10 cellular contexts compared by ENCODE assay signal in the genomic region with DNA sequence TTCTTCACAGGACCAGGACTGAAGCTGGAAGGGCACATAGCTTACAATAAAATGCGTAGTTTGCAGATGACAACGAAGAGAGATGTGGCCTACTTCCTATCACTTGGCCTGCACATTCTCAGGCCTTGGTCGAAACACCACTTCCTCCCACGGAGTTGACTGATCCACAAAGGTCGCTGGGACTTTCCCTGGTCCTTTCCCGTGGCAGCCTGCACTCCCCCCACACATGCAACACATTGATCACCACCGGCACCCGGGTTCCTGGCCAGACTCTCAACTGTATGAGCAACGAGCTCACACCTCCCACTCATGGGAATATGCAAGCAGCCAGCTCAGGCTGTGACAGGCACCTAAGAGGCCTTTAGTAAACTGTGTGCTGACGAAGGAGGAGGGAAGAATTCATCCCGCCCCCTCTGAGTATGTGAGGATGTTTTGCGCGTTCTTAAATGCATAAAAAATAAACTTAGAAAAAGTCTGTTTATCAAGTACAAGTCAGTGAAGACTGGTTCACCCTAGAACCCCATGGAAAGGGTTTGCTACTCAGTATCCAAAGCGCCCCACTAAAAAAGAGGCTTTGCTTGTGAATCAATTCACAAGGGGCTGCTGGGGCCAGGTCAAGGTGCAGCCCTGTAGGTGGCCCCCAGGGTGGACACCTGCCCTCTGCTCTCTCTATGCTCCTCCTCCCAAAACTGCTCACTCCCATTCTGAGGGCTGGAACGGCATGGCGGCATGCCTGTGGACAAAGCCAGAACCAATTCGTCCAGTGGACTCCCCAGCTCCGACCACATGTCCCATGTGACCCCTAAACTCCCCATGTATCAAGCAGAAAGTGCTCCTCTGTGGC.
DNase-seq lines count a peak whose midpoint lies in the region; ATAC-seq, FAIRE-seq and TF ChIP-seq lines count a peak whose summit lies in the region.
"Had no signal": no experiment of that assay in that cellular context is flagged by ENCODE, and none has a peak within 500 bp of the region (broad histone marks: within the 10 kb centered on the region; RNA-seq: fewer than 3 reads in every experiment).

No MANE protein-coding gene starts in this region.

- H4K20me1 ChIP-seq in astrocyte (ENCODE audit: insufficient read depth, low read length) (peaks cover 9% of the 10 kb centered on the region), MM.1S (ENCODE audit: insufficient read depth, low read length) (no peaks in the 10 kb centered on the region), PC-3 (ENCODE audit: low read length) (no peaks in the 10 kb centered on the region)

- H3K9me2 ChIP-seq in MM.1S (replicated peaks; ENCODE audit: insufficient read depth, low read length) = no peaks in the 10 kb centered on the region
- H3K9me2 ChIP-seq in PC-3 (replicated peaks; ENCODE audit: low read length) = no peaks in the 10 kb centered on the region

- CTCF ChIA-PET in PC-3 (lab: Charles Lee) = no interaction called here

- intact Hi-C loops in PC-3 (cut with micrococcal nuclease) = no loop called here

- TF ChIP-seq CTCF in GM10266 (IDR thresholded peaks at IDR 0.05; ENCODE audit: control insufficient read depth, insufficient read depth, low read depth, missing control alignments) = no peak
- no peak for TF ChIP-seq CTCF in astrocyte (IDR thresholded peaks at IDR 0.05; ENCODE audit: insufficient read depth, low read depth, low read length)
- no peak for TF ChIP-seq CTCF in MM.1S (IDR thresholded peaks at IDR 0.05; ENCODE audit: low read length)
- TF ChIP-seq CTCF in PC-3 (conservative IDR thresholded peaks at IDR 0.05; ENCODE audit: low read depth, low read length) = no peak

- H3K4me1 Mint-ChIP-seq in astrocyte (ENCODE audit: low read depth, unreplicated experiment) = peaks cover 14% of the 10 kb centered on the region

- H3K79me2 ChIP-seq in astrocyte (ENCODE audit: insufficient read depth, low read length) = peaks cover 8% of the 10 kb centered on the region
- no peaks in the 10 kb centered on the region for H3K79me2 ChIP-seq in MM.1S (ENCODE audit: low read length)
- H3K79me2 ChIP-seq in PC-3 (ENCODE audit: low read length) = no peaks in the 10 kb centered on the region

- peaks cover 13% of the 10 kb centered on the region for H3K36me3 Mint-ChIP-seq in astrocyte (ENCODE audit: low read depth, unreplicated experiment)

- H3K36me3 ChIP-seq in astrocyte (ENCODE audit: insufficient read depth, low read length) (no peaks in the 10 kb centered on the region), MM.1S (replicated peaks; ENCODE audit: insufficient read depth, low read length) (no peaks in the 10 kb centered on the region), PC-3 (ENCODE audit: low read depth, low read length) (no peaks in the 10 kb centered on the region)
- H3K36me3 ChIP-seq: upper lobe of left lung had no signal

- DNase-seq in GM10266 (ENCODE audit: extremely low spot score) (peak; percentile 86), T-helper 2 cell (peak in 4 of 5 experiments; percentile 32 to 87 (median 79)), astrocyte (ENCODE audit: low read depth) (peak; percentile 75), NCI-H446 treated with DMSO at 0.1 percent for 48 hours (lab: John Stamatoyannopoulos, UW) (no peak), MM.1S (no peak), PC-3 (no peak)
- peak; percentile 57 to 86 (median 72) for DNase-seq in stimulated activated CD4-positive, alpha-beta T cell treated with anti-CD3 and anti-CD28 coated beads, Interleukin-1b, Interleukin-23, amount 100 ng/mL, for 24 hours (ENCODE audit: low read depth in 4 of 4, low spot score in 1 of 4)
- DNase-seq: upper lobe of left lung had no signal

- no TSS peak for BruUV-seq in PC-3 (replicated peaks; lab: Mats Ljungman, UMichigan)

- H3K9me3 ChIP-seq in astrocyte (ENCODE audit: insufficient read depth, low read depth, low read length) (peaks cover 6% of the 10 kb centered on the region), MM.1S (replicated peaks; ENCODE audit: insufficient read depth, low read length) (no peaks in the 10 kb centered on the region), PC-3 (ENCODE audit: low read length) (no peaks in the 10 kb centered on the region)

- FAIRE-seq in astrocyte (lab: Jason Lieb, UNC) = no peak
- FAIRE-seq: G401.6 had no signal

- POLR2A ChIA-PET in PC-3 (lab: Charles Lee; ENCODE audit: unreplicated experiment) = no interaction called here

- H3K9ac ChIP-seq in astrocyte (ENCODE audit: low read length) = no peak overlapping the region
- no peak overlapping the region for H3K9ac ChIP-seq in MM.1S (ENCODE audit: low read length)
- no peak overlapping the region for H3K9ac ChIP-seq in PC-3 (ENCODE audit: low read length)

- H3K27me3 Mint-ChIP-seq in astrocyte (ENCODE audit: low read depth, unreplicated experiment) = no peaks in the 10 kb centered on the region

- H3F3A ChIP-seq in MM.1S (ENCODE audit: insufficient read depth, low read length) = no peaks in the 10 kb centered on the region
- no peaks in the 10 kb centered on the region for H3F3A ChIP-seq in PC-3 (ENCODE audit: low read length, unreplicated experiment)

- no peak overlapping the region for H3K4me2 ChIP-seq in astrocyte (ENCODE audit: low read length)
- no peak overlapping the region for H3K4me2 ChIP-seq in MM.1S (ENCODE audit: low read depth, low read length)
- no peak overlapping the region for H3K4me2 ChIP-seq in PC-3 (ENCODE audit: low read length)

- H3K27ac Mint-ChIP-seq in astrocyte (ENCODE audit: unreplicated experiment) = peak overlapping the region; percentile 94

- peaks cover 7% of the 10 kb centered on the region for H3K9me3 Mint-ChIP-seq in astrocyte (ENCODE audit: unreplicated experiment)

- ATAC-seq in HG02588 (IDR thresholded peaks at IDR 0.05; ENCODE audit: unreplicated experiment) (peak; percentile 96), PC-3 (no peak)

- H3K4me3 Mint-ChIP-seq in astrocyte (ENCODE audit: unreplicated experiment) = no peak overlapping the region

- H2AFZ ChIP-seq in astrocyte (ENCODE audit: low read depth, low read length) (no peak overlapping the region), MM.1S (ENCODE audit: low read length) (no peak overlapping the region), PC-3 (ENCODE audit: low read length) (no peak overlapping the region)

- H3K27ac ChIP-seq in astrocyte (ENCODE audit: low read depth, low read length) (no peak overlapping the region), MM.1S (ENCODE audit: low read length) (no peak overlapping the region), PC-3 (ENCODE audit: low read length) (no peak overlapping the region)
- H3K27ac ChIP-seq: upper lobe of left lung had no signal

- H3K4me3 ChIP-seq in astrocyte (ENCODE audit: insufficient read depth, low read depth, low read length) (no peak overlapping the region), MM.1S (ENCODE audit: low read length) (no peak overlapping the region), PC-3 (ENCODE audit: low read length) (no peak overlapping the region)
- H3K4me3 ChIP-seq: upper lobe of left lung had no signal

- H3K27me3 ChIP-seq in astrocyte (ENCODE audit: insufficient read depth, low read length) = no peaks in the 10 kb centered on the region
- no peaks in the 10 kb centered on the region for H3K27me3 ChIP-seq in MM.1S (replicated peaks; ENCODE audit: insufficient read depth, low read length)
- H3K27me3 ChIP-seq in PC-3 (ENCODE audit: low read length) = no peaks in the 10 kb centered on the region
- H3K27me3 ChIP-seq: upper lobe of left lung had no signal

- H3K4me1 ChIP-seq in astrocyte (ENCODE audit: insufficient read depth, low read length) (no peaks in the 10 kb centered on the region), MM.1S (ENCODE audit: low read length) (no peaks in the 10 kb centered on the region), PC-3 (ENCODE audit: insufficient read depth, low read length) (no peaks in the 10 kb centered on the region)
- H3K4me1 ChIP-seq: upper lobe of left lung had no signal

Comparison
In these comparisons a context has a peak if more than half of its experiments do, and no peak if none do; other contexts are left out.
1. DNase-seq: peak in GM10266 (single experiment), T-helper 2 cell (4 of 5), astrocyte (single experiment) and stimulated activated CD4-positive, alpha-beta T cell treated with anti-CD3 and anti-CD28 coated beads, Interleukin-1b, Interleukin-23, amount 100 ng/mL, for 24 hours (4 of 4); none in NCI-H446 treated with DMSO at 0.1 percent for 48 hours (single experiment), MM.1S (single experiment) and PC-3 (single experiment).